Comparison of ENCODE assay signal across 28 cellular contexts in genomic region chr4:156217236-156217635, GRCh38.
"Had no signal": no experiment of that assay in that cellular context is flagged by ENCODE, and none has a peak within 500 bp of the region (broad histone marks: within the 10 kb centered on the region; RNA-seq: fewer than 3 reads in every experiment).

No MANE protein-coding gene starts in this region.

- H3K27me3 ChIP-seq: neural progenitor cell, ovary, right lobe of liver, sigmoid colon, spleen, suprapubic skin, testis, tibial artery, transverse colon, upper lobe of right lung, uterus had no signal

- H3K9ac ChIP-seq: neural progenitor cell, parathyroid adenoma had no signal

- H2AFZ ChIP-seq: neural progenitor cell, parathyroid adenoma had no signal

- H3K9me3 ChIP-seq: ovary, psoas muscle, right lobe of liver, sigmoid colon, suprapubic skin, testis, transverse colon, upper lobe of right lung, uterus had no signal

- H3K4me2 ChIP-seq: neural progenitor cell had no signal

- H3K4me3 ChIP-seq: neural progenitor cell, ovary, psoas muscle, right lobe of liver, sigmoid colon, spleen, suprapubic skin, testis, tibial artery, transverse colon, upper lobe of right lung, uterus had no signal

- H3K27ac ChIP-seq: neural progenitor cell, ovary, parathyroid adenoma, psoas muscle, right lobe of liver, sigmoid colon, spleen, suprapubic skin, testis, tibial artery, transverse colon, upper lobe of right lung, uterus had no signal

- H3K4me1 ChIP-seq: neural progenitor cell, parathyroid adenoma, psoas muscle, right lobe of liver, sigmoid colon, spleen, suprapubic skin, testis, tibial artery, upper lobe of right lung, uterus had no signal

- ATAC-seq: natural killer cell; psoas muscle; right cardiac atrium; right lobe of liver; stimulated activated memory B cell treated with anti-CD40 and anti-IgM and Interleukin-4, amounts not matched to agents 10 μg/mL and 1 μg/mL and 100 μg/mL, for 72 hours; stimulated activated naive CD8-positive, alpha-beta T cell treated with anti-CD3 and anti-CD28 coated beads, Interleukin-15, amount 100 ng/mL, for 72 hours; stimulated activated naive CD8-positive, alpha-beta T cell treated with anti-CD3 and anti-CD28 coated beads, Interleukin-15, Interleukin-2, amounts not matched to agents 100 U/mL and 50 U/mL, for 24 hours; upper lobe of right lung had no signal

- H3K79me2 ChIP-seq: parathyroid adenoma had no signal

- H3K36me3 ChIP-seq: neural progenitor cell, ovary, right lobe of liver, sigmoid colon, spleen, suprapubic skin, tibial artery, transverse colon, upper lobe of right lung, uterus had no signal

- DNase-seq: natural killer cell; occipital lobe; ovary; posterior cingulate gyrus; psoas muscle; right cardiac atrium; right lobe of liver; sigmoid colon; small intestine; spleen; stimulated activated CD4-positive, alpha-beta T cell treated with anti-CD3 and anti-CD28 coated beads, Interleukin-12 subunit alpha, Interleukin-12 subunit beta, amount 100 ng/mL, for 4 hours; stimulated activated CD4-positive, alpha-beta T cell treated with anti-CD3 and anti-CD28 coated beads, Interleukin-1b, Interleukin-23, amount 100 ng/mL, for 48 hours; stimulated activated CD4-positive, alpha-beta T cell treated with anti-CD3 and anti-CD28 coated beads, Interleukin-4, amount 100 ng/mL, for 1 hour; stimulated activated CD4-positive, alpha-beta T cell treated with anti-CD3 and anti-CD28 coated beads, Interleukin-4, amount 100 ng/mL, for 4 hours; stimulated activated CD8-positive, alpha-beta memory T cell treated with anti-CD3 and anti-CD28 coated beads, Interleukin-4, amount 100 ng/mL, for 48 hours; stimulated activated naive CD4-positive, alpha-beta T cell; stimulated activated naive CD8-positive, alpha-beta T cell treated with anti-CD3 and anti-CD28 coated beads, Interleukin-15, amount 100 ng/mL, for 72 hours; stimulated activated naive CD8-positive, alpha-beta T cell treated with anti-CD3 and anti-CD28 coated beads, Interleukin-15, Interleukin-2, amounts not matched to agents 100 U/mL and 50 U/mL, for 24 hours; substantia nigra; testis; tibial artery; transverse colon; upper lobe of right lung; uterus had no signal
